In genomic region chr18:9914584-9915290, GRCh38 we compare ENCODE assay signal across 1 cellular context.
TF ChIP-seq lines count a peak whose summit lies in the region.

No MANE protein-coding gene starts in this region.

TF ChIP-seq in HepG2, 621 proteins besides CTCF, POLR2A, EP300 and RAD21 (continued from another document):
- no peak for TF ChIP-seq ZNF850 (CRISPR knock-in tag; conservative IDR thresholded peaks at IDR 0.05)
- no peak for TF ChIP-seq DR1 (CRISPR knock-in tag; IDR thresholded peaks at IDR 0.05)
- no peak for TF ChIP-seq KDM6A (CRISPR knock-in tag; IDR thresholded peaks at IDR 0.05; ENCODE audit: low read depth)
- TF ChIP-seq PTBP1 (IDR thresholded peaks at IDR 0.05; ENCODE audit: low read depth, low read length, poor library complexity, severe bottlenecking) = no peak
- TF ChIP-seq ZNF816 (CRISPR knock-in tag; IDR thresholded peaks at IDR 0.05; ENCODE audit: borderline replicate concordance) = no peak
- no peak for TF ChIP-seq PHF20 (CRISPR knock-in tag; IDR thresholded peaks at IDR 0.05)
- TF ChIP-seq CBFB (CRISPR knock-in tag; IDR thresholded peaks at IDR 0.05) = 0 out of 2 replicates have a peak, but pooled peaks have one; percentile 18
- TF ChIP-seq SNAI1 (CRISPR knock-in tag; IDR thresholded peaks at IDR 0.05; ENCODE audit: borderline replicate concordance) = no peak
- TF ChIP-seq NFE2 (CRISPR knock-in tag; IDR thresholded peaks at IDR 0.05) = no peak
- no peak for TF ChIP-seq ZMYM2 (CRISPR knock-in tag; IDR thresholded peaks at IDR 0.05)
- TF ChIP-seq SYNCRIP (IDR thresholded peaks at IDR 0.05; ENCODE audit: insufficient read depth, low read depth, low read length) = no peak
- 0 out of 2 replicates have a peak, but pooled peaks have one; percentile 18 for TF ChIP-seq TFDP1 (CRISPR knock-in tag; IDR thresholded peaks at IDR 0.05; ENCODE audit: borderline replicate concordance)
- no peak for TF ChIP-seq ZBTB33 (CRISPR knock-in tag; IDR thresholded peaks at IDR 0.05)
- no peak for TF ChIP-seq FIP1L1 (IDR thresholded peaks at IDR 0.05; ENCODE audit: borderline replicate concordance, insufficient read depth, low read depth, low read length)
- no peak for TF ChIP-seq THYN1 (CRISPR knock-in tag; IDR thresholded peaks at IDR 0.05; ENCODE audit: borderline replicate concordance, low read depth)
- TF ChIP-seq, protein P1, sequence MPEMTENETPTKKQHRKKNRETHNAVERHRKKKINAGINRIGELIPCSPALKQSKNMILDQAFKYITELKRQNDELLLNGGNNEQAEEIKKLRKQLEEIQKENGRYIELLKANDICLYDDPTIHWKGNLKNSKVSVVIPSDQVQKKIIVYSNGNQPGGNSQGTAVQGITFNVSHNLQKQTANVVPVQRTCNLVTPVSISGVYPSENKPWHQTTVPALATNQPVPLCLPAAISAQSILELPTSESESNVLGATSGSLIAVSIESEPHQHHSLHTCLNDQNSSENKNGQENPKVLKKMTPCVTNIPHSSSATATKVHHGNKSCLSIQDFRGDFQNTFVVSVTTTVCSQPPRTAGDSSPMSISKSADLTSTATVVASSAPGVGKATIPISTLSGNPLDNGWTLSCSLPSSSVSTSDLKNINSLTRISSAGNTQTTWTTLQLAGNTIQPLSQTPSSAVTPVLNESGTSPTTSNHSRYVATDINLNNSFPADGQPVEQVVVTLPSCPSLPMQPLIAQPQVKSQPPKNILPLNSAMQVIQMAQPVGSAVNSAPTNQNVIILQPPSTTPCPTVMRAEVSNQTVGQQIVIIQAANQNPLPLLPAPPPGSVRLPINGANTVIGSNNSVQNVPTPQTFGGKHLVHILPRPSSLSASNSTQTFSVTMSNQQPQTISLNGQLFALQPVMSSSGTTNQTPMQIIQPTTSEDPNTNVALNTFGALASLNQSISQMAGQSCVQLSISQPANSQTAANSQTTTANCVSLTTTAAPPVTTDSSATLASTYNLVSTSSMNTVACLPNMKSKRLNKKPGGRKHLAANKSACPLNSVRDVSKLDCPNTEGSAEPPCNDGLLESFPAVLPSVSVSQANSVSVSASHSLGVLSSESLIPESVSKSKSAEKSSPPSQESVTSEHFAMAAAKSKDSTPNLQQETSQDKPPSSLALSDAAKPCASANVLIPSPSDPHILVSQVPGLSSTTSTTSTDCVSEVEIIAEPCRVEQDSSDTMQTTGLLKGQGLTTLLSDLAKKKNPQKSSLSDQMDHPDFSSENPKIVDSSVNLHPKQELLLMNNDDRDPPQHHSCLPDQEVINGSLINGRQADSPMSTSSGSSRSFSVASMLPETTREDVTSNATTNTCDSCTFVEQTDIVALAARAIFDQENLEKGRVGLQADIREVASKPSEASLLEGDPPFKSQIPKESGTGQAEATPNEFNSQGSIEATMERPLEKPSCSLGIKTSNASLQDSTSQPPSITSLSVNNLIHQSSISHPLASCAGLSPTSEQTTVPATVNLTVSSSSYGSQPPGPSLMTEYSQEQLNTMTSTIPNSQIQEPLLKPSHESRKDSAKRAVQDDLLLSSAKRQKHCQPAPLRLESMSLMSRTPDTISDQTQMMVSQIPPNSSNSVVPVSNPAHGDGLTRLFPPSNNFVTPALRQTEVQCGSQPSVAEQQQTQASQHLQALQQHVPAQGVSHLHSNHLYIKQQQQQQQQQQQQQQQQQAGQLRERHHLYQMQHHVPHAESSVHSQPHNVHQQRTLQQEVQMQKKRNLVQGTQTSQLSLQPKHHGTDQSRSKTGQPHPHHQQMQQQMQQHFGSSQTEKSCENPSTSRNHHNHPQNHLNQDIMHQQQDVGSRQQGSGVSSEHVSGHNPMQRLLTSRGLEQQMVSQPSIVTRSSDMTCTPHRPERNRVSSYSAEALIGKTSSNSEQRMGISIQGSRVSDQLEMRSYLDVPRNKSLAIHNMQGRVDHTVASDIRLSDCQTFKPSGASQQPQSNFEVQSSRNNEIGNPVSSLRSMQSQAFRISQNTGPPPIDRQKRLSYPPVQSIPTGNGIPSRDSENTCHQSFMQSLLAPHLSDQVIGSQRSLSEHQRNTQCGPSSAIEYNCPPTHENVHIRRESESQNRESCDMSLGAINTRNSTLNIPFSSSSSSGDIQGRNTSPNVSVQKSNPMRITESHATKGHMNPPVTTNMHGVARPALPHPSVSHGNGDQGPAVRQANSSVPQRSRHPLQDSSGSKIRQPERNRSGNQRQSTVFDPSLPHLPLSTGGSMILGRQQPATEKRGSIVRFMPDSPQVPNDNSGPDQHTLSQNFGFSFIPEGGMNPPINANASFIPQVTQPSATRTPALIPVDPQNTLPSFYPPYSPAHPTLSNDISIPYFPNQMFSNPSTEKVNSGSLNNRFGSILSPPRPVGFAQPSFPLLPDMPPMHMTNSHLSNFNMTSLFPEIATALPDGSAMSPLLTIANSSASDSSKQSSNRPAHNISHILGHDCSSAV (CRISPR knock-in tag; IDR thresholded peaks at IDR 0.05; ENCODE audit: borderline replicate concordance) = no peak
- no peak for TF ChIP-seq TP53 (CRISPR knock-in tag; conservative IDR thresholded peaks at IDR 0.05)
- TF ChIP-seq, protein P2, sequence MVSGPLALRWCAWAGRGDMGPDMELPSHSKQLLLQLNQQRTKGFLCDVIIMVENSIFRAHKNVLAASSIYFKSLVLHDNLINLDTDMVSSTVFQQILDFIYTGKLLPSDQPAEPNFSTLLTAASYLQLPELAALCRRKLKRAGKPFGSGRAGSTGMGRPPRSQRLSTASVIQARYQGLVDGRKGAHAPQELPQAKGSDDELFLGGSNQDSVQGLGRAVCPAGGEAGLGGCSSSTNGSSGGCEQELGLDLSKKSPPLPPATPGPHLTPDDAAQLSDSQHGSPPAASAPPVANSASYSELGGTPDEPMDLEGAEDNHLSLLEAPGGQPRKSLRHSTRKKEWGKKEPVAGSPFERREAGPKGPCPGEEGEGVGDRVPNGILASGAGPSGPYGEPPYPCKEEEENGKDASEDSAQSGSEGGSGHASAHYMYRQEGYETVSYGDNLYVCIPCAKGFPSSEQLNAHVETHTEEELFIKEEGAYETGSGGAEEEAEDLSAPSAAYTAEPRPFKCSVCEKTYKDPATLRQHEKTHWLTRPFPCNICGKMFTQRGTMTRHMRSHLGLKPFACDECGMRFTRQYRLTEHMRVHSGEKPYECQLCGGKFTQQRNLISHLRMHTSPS (CRISPR knock-in tag; IDR thresholded peaks at IDR 0.05; ENCODE audit: low read depth) = peak; percentile 26; the same call in 1 of the 2 replicates
- no peak for TF ChIP-seq ZNF577 (CRISPR knock-in tag; IDR thresholded peaks at IDR 0.05; ENCODE audit: borderline replicate concordance, low read depth)
- TF ChIP-seq AKAP8 (CRISPR knock-in tag; IDR thresholded peaks at IDR 0.05) = no peak
